ENCODE assay signal across 18 cellular contexts in genomic region chr14:31954991-31955390, GRCh38.
DNase-seq lines count a peak whose midpoint lies in the region; ATAC-seq and TF ChIP-seq lines count a peak whose summit lies in the region.
"Had no signal": no experiment of that assay in that cellular context is flagged by ENCODE, and none has a peak within 500 bp of the region (broad histone marks: within the 10 kb centered on the region; RNA-seq: fewer than 3 reads in every experiment).

No MANE protein-coding gene starts in this region.

- H2AK5ac ChIP-seq in IMR-90 (ENCODE audit: low read depth, low read length): no peak overlapping the region

- no peak overlapping the region for H2BK5ac ChIP-seq in IMR-90 (ENCODE audit: low read depth, low read length, poor library complexity, severe bottlenecking)

- no peak overlapping the region for H4K8ac ChIP-seq in IMR-90 (ENCODE audit: low read depth in 2 of 2, low read length in 2 of 2)

- peak; percentile 18 for DNase-seq in IMR-90
- DNase-seq in dedifferentiated amniotic fluid mesenchymal stem cell (ENCODE audit: extremely low spot score): peak; percentile 24
- peak; percentile 36 for DNase-seq in myocyte (ENCODE audit: low read depth)
- no peak for DNase-seq in HEK293T (ENCODE audit: extremely low spot score)
- DNase-seq: ACHN, AML-193, DMS79, H9, NCI-H1105, NCI-H2081 treated with DMSO at 0.1 percent for 48 hours, NCI-H510A treated with DMSO at 0.1 percent for 48 hours, NCI-H774, OCI-M1, RPMI8226, SHP77 treated with DMSO at 0.1 percent for 48 hours had no signal

- H3K27me3 ChIP-seq in BLaER1 treated with 17β-estradiol and CSF1 and Interleukin-3, amounts not matched to agents 10 nM and 100 nM: no peaks in the 10 kb centered on the region
- no peaks in the 10 kb centered on the region for H3K27me3 ChIP-seq in IMR-90 (ENCODE audit: control insufficient read depth, insufficient read depth, low read length)

- POLR2A ChIA-PET in IMR-90 (lab: Charles Lee; ENCODE audit: unreplicated experiment) (interaction anchor here (0.7 kb wide), 1 partner anchor 1113 kb away, joined by 13 read pairs; no protein-coding TSS in a partner anchor), HEK293T (lab: Yijun Ruan, JAX) (no interaction called here)

- TF ChIP-seq CTCF in IMR-90 (conservative IDR thresholded peaks at IDR 0.05; ENCODE audit: low read depth, low read length): no peak

- TF ChIP-seq POLR2A in IMR-90 (IDR thresholded peaks at IDR 0.05; ENCODE audit: low read depth, low read length): no peak

- peaks cover 8% of the 10 kb centered on the region; the same call in 1 of the 2 replicates for H3K9me1 ChIP-seq in IMR-90 (ENCODE audit: insufficient read depth, low read length)

- ATAC-seq in IMR-90 (ENCODE audit: low read depth) (no peak), HG03159 (IDR thresholded peaks at IDR 0.05; ENCODE audit: unreplicated experiment) (no peak), GM21390 (IDR thresholded peaks at IDR 0.05; ENCODE audit: unreplicated experiment) (no peak)

- H2AK9ac ChIP-seq in IMR-90 (replicated peaks; ENCODE audit: low read depth, low read length, poor library complexity): no peak overlapping the region

- no peak overlapping the region for H4K91ac ChIP-seq in IMR-90 (ENCODE audit: insufficient read depth, low read depth, low read length)

- peak overlapping the region in 7 of 11 experiments; percentile 8 to 60 (median 44); a peak in 10 of 22 replicates for H3K4me2 ChIP-seq in BLaER1 treated with 17β-estradiol and CSF1 and Interleukin-3, amounts not matched to agents 10 nM and 100 nM
- H3K4me2 ChIP-seq in IMR-90 (ENCODE audit: low read depth, low read length): no peak overlapping the region

- H4K5ac ChIP-seq in IMR-90 (ENCODE audit: low read depth, low read length): no peak overlapping the region

- H2AFZ ChIP-seq in IMR-90 (replicated peaks; ENCODE audit: low read length, poor library complexity): no peak overlapping the region

- H3K4ac ChIP-seq in IMR-90 (ENCODE audit: low read depth, low read length): no peak overlapping the region

- no peak overlapping the region for H3K18ac ChIP-seq in IMR-90 (ENCODE audit: low read depth, low read length)

- H3K4me3 ChIP-seq in BLaER1 treated with 17β-estradiol and CSF1 and Interleukin-3, amounts not matched to agents 10 nM and 100 nM: no peak overlapping the region
- H3K4me3 ChIP-seq in IMR-90 (ENCODE audit: insufficient read depth, low read depth, low read length): no peak overlapping the region

- no peak overlapping the region for H2BK15ac ChIP-seq in IMR-90 (ENCODE audit: low read depth, low read length)

- H2BK20ac ChIP-seq in IMR-90 (ENCODE audit: low read depth, low read length): no peak overlapping the region

- no peak overlapping the region for H2BK120ac ChIP-seq in IMR-90 (ENCODE audit: low read depth, low read length)

- H3K9ac ChIP-seq in BLaER1 treated with 17β-estradiol and CSF1 and Interleukin-3, amounts not matched to agents 10 nM and 100 nM: no peak overlapping the region
- no peak overlapping the region for H3K9ac ChIP-seq in IMR-90 (ENCODE audit: low read depth, low read length)

- H3K9me3 ChIP-seq in BLaER1 treated with 17β-estradiol and CSF1 and Interleukin-3, amounts not matched to agents 10 nM and 100 nM (replicated peaks in 1 of 11): peaks cover 0 to 8% (median 0%) of the 10 kb centered on the region in 11 experiments; a peak in 1 of 22 replicates
- no peaks in the 10 kb centered on the region for H3K9me3 ChIP-seq in IMR-90 (ENCODE audit: control insufficient read depth, insufficient read depth, low read length)

- dilution Hi-C loops in IMR-90 (cut with HindIII; ENCODE audit: low sequenced_read_pairs, unreplicated experiment): no loop called here

- no peaks in the 10 kb centered on the region for H3K36me3 ChIP-seq in BLaER1 treated with 17β-estradiol and CSF1 and Interleukin-3, amounts not matched to agents 10 nM and 100 nM
- H3K36me3 ChIP-seq in IMR-90 (ENCODE audit: control insufficient read depth, insufficient read depth, low read length): no peaks in the 10 kb centered on the region

- CTCF ChIA-PET in IMR-90 (lab: Yijun Ruan, JAX): no interaction called here
- CTCF ChIA-PET in HEK293T (lab: Yijun Ruan, JAX): no interaction called here

- BruUV-seq in IMR-90 (replicated peaks; lab: Mats Ljungman, UMichigan): no TSS peak

- H3K27ac ChIP-seq in BLaER1 treated with 17β-estradiol and CSF1 and Interleukin-3, amounts not matched to agents 10 nM and 100 nM: no peak overlapping the region
- no peak overlapping the region for H3K27ac ChIP-seq in IMR-90 (ENCODE audit: insufficient read depth, low read length)

- H3K56ac ChIP-seq in IMR-90 (ENCODE audit: extremely low read depth, insufficient read depth, low read length): no peak overlapping the region

- H3K4me1 ChIP-seq in BLaER1 treated with 17β-estradiol and CSF1 and Interleukin-3, amounts not matched to agents 10 nM and 100 nM: peaks cover 0 to 44% (median 26%) of the 10 kb centered on the region in 10 experiments; a peak in 15 of 20 replicates
- H3K4me1 ChIP-seq in IMR-90 (ENCODE audit: control insufficient read depth, insufficient read depth, low read length): peaks cover 16% of the 10 kb centered on the region

- no peak overlapping the region for H3K23ac ChIP-seq in IMR-90 (ENCODE audit: low read depth, low read length)

- intact Hi-C loops in IMR-90 (cut with micrococcal nuclease): no loop called here

- no peaks in the 10 kb centered on the region for H3K79me1 ChIP-seq in IMR-90 (ENCODE audit: low read depth in 1 of 2, low read length in 2 of 2)

- in situ Hi-C loops in IMR-90 (cut with MboI; ENCODE audit: low sequenced_read_pairs): no loop called here

- H4K20me1 ChIP-seq in BLaER1 treated with 17β-estradiol and CSF1 and Interleukin-3, amounts not matched to agents 10 nM and 100 nM: no peaks in the 10 kb centered on the region
- no peaks in the 10 kb centered on the region for H4K20me1 ChIP-seq in IMR-90 (ENCODE audit: insufficient read depth, low read length)

- no peak overlapping the region for H3K14ac ChIP-seq in IMR-90 (replicated peaks; ENCODE audit: low read depth, low read length)

- no peak for TF ChIP-seq RAD21 in IMR-90 (IDR thresholded peaks at IDR 0.05; ENCODE audit: low read length)

TF ChIP-seq in IMR-90, 13 proteins besides CTCF, POLR2A, EP300 and RAD21:
- TF ChIP-seq RFX5 (IDR thresholded peaks at IDR 0.05; ENCODE audit: low read depth, low read length) (no peak), NFE2L2 (IDR thresholded peaks at IDR 0.05; ENCODE audit: low read depth, low read length) (no peak), FOS (IDR thresholded peaks at IDR 0.05; ENCODE audit: low read depth, low read length) (no peak), SMC3 (IDR thresholded peaks at IDR 0.05; ENCODE audit: low read depth, low read length) (no peak), BHLHE40 (IDR thresholded peaks at IDR 0.05; ENCODE audit: low read depth, low read length) (no peak), ELK1 (IDR thresholded peaks at IDR 0.05; ENCODE audit: borderline replicate concordance, low read depth, low read length) (no peak), CEBPB (IDR thresholded peaks at IDR 0.05; ENCODE audit: low read depth, low read length) (no peak)

TF ChIP-seq in HEK293T, 16 proteins besides CTCF, POLR2A, EP300 and RAD21:
- TF ChIP-seq L3MBTL2 (conservative IDR thresholded peaks at IDR 0.05) (no peak), ARNT (IDR thresholded peaks at IDR 0.05) (no peak), LEF1 (IDR thresholded peaks at IDR 0.05; ENCODE audit: borderline replicate concordance) (no peak), NFRKB (IDR thresholded peaks at IDR 0.05) (no peak), FOXA1 (IDR thresholded peaks at IDR 0.05) (no peak), SP1 (IDR thresholded peaks at IDR 0.05) (no peak), SUZ12 (IDR thresholded peaks at IDR 0.05) (no peak), CTBP1 (IDR thresholded peaks at IDR 0.05; ENCODE audit: borderline replicate concordance) (no peak), FOXM1 (IDR thresholded peaks at IDR 0.05; ENCODE audit: borderline replicate concordance) (no peak), PKNOX1 (IDR thresholded peaks at IDR 0.05) (no peak), ZNF384 (IDR thresholded peaks at IDR 0.05) (no peak), ELF4 (IDR thresholded peaks at IDR 0.05) (no peak), BHLHE40 (IDR thresholded peaks at IDR 0.05; ENCODE audit: borderline replicate concordance) (no peak), TARDBP (IDR thresholded peaks at IDR 0.05) (no peak), HDGF (IDR thresholded peaks at IDR 0.05; ENCODE audit: borderline replicate concordance) (no peak), FOXK2 (IDR thresholded peaks at IDR 0.05) (no peak)
